In genomic region chr10:25651534-25651933, GRCh38 we compare ENCODE assay signal across 22 cellular contexts.
DNase-seq lines count a peak whose midpoint lies in the region; ATAC-seq, FAIRE-seq and TF ChIP-seq lines count a peak whose summit lies in the region.
"Had no signal": no experiment of that assay in that cellular context is flagged by ENCODE, and none has a peak within 500 bp of the region (broad histone marks: within the 10 kb centered on the region; RNA-seq: fewer than 3 reads in every experiment).

No MANE protein-coding gene starts in this region.

- H4K20me1 ChIP-seq in HepG2 (ENCODE audit: insufficient read depth, low read length) = no peaks in the 10 kb centered on the region

- H2AFZ ChIP-seq in HepG2 (ENCODE audit: low read length) = no peak overlapping the region
- no peak overlapping the region for H2AFZ ChIP-seq in parathyroid adenoma
- H2AFZ ChIP-seq: GM23248 had no signal

- FAIRE-seq in HepG2 (lab: Jason Lieb, UNC) = no peak
- FAIRE-seq: G401.6, GM12891, GM19239, H54, HTR-8/SVneo had no signal

- no TSS peak for BruUV-seq in HepG2 (replicated peaks; lab: Mats Ljungman, UMichigan)

- POLR2A ChIA-PET in HepG2 (lab: Yijun Ruan, JAX) = no interaction called here

- no peaks in the 10 kb centered on the region for H3K79me2 ChIP-seq in HepG2 (ENCODE audit: insufficient read depth, low read length)
- no peaks in the 10 kb centered on the region for H3K79me2 ChIP-seq in parathyroid adenoma

- TF ChIP-seq CTCF in HepG2 (CRISPR knock-in tag; IDR thresholded peaks at IDR 0.05) (no peak), right lobe of liver (IDR thresholded peaks at IDR 0.05) (no peak), choroid plexus epithelial cell (conservative IDR thresholded peaks at IDR 0.05; ENCODE audit: low read depth, low read length) (no peak), parathyroid adenoma (IDR thresholded peaks at IDR 0.05) (no peak), mucosa of descending colon (IDR thresholded peaks at IDR 0.05) (no peak)

- CTCF ChIA-PET in HepG2 (lab: Yijun Ruan, JAX; ENCODE audit: low intra/inter-chr PET ratio, low total read pairs) = no interaction called here

- H3K4me2 ChIP-seq in HepG2 (ENCODE audit: low read depth, low read length) (no peak overlapping the region), parathyroid adenoma (ENCODE audit: low read length) (peak overlapping the region; percentile 14)

- no peak for TF ChIP-seq EP300 in HepG2 (IDR thresholded peaks at IDR 0.05; ENCODE audit: low read depth in 2 of 2, low read length in 2 of 2)
- TF ChIP-seq EP300 in HepG2 (CRISPR knock-in tag; IDR thresholded peaks at IDR 0.05; ENCODE audit: borderline replicate concordance) = no peak

- in situ Hi-C loops in HepG2 (cut with HindIII; ENCODE audit: extremely low pct_ligation_motif_present, low pct_unique_long_range_greater_than_20kb) = no loop called here

- no peak for DNase-seq in HepG2 (ENCODE audit: low spot score)
- DNase-seq in right lobe of liver = no peak
- peak; percentile 7 for DNase-seq in choroid plexus epithelial cell (ENCODE audit: low read depth)
- no peak for DNase-seq in mucosa of descending colon
- DNase-seq in NOMO-1 (lab: John Stamatoyannopoulos, UW; ENCODE audit: unreplicated experiment in 2 of 2) = no peak
- no peak for DNase-seq in H4 (ENCODE audit: low spot score)
- DNase-seq: 8988T; BE2C; CD4-positive, CD25-positive, alpha-beta regulatory T cell; CD8-positive, alpha-beta memory T cell; COR-L47; DMS 273 treated with DMSO at 0.1 percent for 48 hours; DMS53; DND-41; GM23248; HCEC 1CT had no signal

- H3K27me3 ChIP-seq in HepG2 (ENCODE audit: control insufficient read depth in 1 of 2, insufficient read depth in 2 of 2, low read length in 2 of 2) (no peaks in the 10 kb centered on the region), right lobe of liver (no peaks in the 10 kb centered on the region), parathyroid adenoma (ENCODE audit: control insufficient read depth, insufficient read depth, low read length) (no peaks in the 10 kb centered on the region)
- H3K27me3 ChIP-seq: BE2C had no signal

- H3K4me1 ChIP-seq in HepG2 (ENCODE audit: insufficient read depth, low read length) (no peaks in the 10 kb centered on the region), right lobe of liver (no peaks in the 10 kb centered on the region), parathyroid adenoma (peaks cover 9% of the 10 kb centered on the region), mucosa of descending colon (ENCODE audit: low read depth) (no peaks in the 10 kb centered on the region)
- H3K4me1 ChIP-seq: BE2C had no signal

- H3K4me3 ChIP-seq in HepG2 (replicated peaks in 1 of 3; ENCODE audit: insufficient read depth in 1 of 3, low read depth in 2 of 3, low read length in 3 of 3) (no peak overlapping the region), right lobe of liver (no peak overlapping the region), choroid plexus epithelial cell (ENCODE audit: low read depth, low read length) (no peak overlapping the region), parathyroid adenoma (ENCODE audit: low read depth, low read length) (no peak overlapping the region), mucosa of descending colon (no peak overlapping the region)
- H3K4me3 ChIP-seq: GM23248 had no signal

- intact Hi-C loops in HepG2 (cut with micrococcal nuclease; ENCODE audit: unreplicated experiment) = no loop called here
- intact Hi-C loops in right lobe of liver (cut with DNase I) = no loop called here
- intact Hi-C loops in mucosa of descending colon (cut with DNase I, micrococcal nuclease) = no loop called here

- H3K9me3 ChIP-seq in HepG2 (ENCODE audit: low read length) (0 out of 2 replicates have a peak, but pooled peaks cover 4% of the 10 kb centered on the region), right lobe of liver (no peaks in the 10 kb centered on the region), parathyroid adenoma (ENCODE audit: control insufficient read depth, low read length) (no peaks in the 10 kb centered on the region), mucosa of descending colon (no peaks in the 10 kb centered on the region)
- H3K9me3 ChIP-seq: BE2C had no signal

- ATAC-seq in HepG2 = no peak
- ATAC-seq in right lobe of liver = no peak
- ATAC-seq in mucosa of descending colon = no peak

- TF ChIP-seq POLR2A in HepG2 (IDR thresholded peaks at IDR 0.05; ENCODE audit: insufficient read depth in 1 of 2, low read depth in 2 of 2, low read length in 2 of 2) (no peak), right lobe of liver (IDR thresholded peaks at IDR 0.05) (no peak)

- H3K36me3 ChIP-seq in HepG2 (replicated peaks in 1 of 2; ENCODE audit: control insufficient read depth in 1 of 2, insufficient read depth in 2 of 2, low read length in 2 of 2) = no peaks in the 10 kb centered on the region
- no peaks in the 10 kb centered on the region for H3K36me3 ChIP-seq in right lobe of liver
- H3K36me3 ChIP-seq in parathyroid adenoma (ENCODE audit: control insufficient read depth, insufficient read depth, low read length) = no peaks in the 10 kb centered on the region
- H3K36me3 ChIP-seq in mucosa of descending colon (ENCODE audit: low read depth) = no peaks in the 10 kb centered on the region
- H3K36me3 ChIP-seq: BE2C had no signal

- H3K9ac ChIP-seq in HepG2 (ENCODE audit: insufficient read depth, low read depth, low read length) = no peak overlapping the region
- H3K9ac ChIP-seq in parathyroid adenoma = no peak overlapping the region
- H3K9ac ChIP-seq: GM23248 had no signal

- H3K27ac ChIP-seq in HepG2 (ENCODE audit: extremely low read length, insufficient read depth, low read length) (no peak overlapping the region), right lobe of liver (no peak overlapping the region), parathyroid adenoma (peak overlapping the region; percentile 46)
- H3K27ac ChIP-seq: GM23248 had no signal

- WGBS in HepG2 (ENCODE audit: low lambda C conversion rate) = 25% methylated on average over 2 of the region's 2 CpGs
- WGBS in right lobe of liver (ENCODE audit: insufficient coverage, low coverage, low lambda C conversion rate, missing lambda C conversion rate) = 30% methylated on average over 2 of the region's 2 CpGs

- no peak for TF ChIP-seq RAD21 in HepG2 (CRISPR knock-in tag; IDR thresholded peaks at IDR 0.05)

TF ChIP-seq in HepG2, 621 proteins besides CTCF, POLR2A, EP300 and RAD21:
- TF ChIP-seq ZNF335 (CRISPR knock-in tag; IDR thresholded peaks at IDR 0.05) = no peak
- TF ChIP-seq MAFK (conservative IDR thresholded peaks at IDR 0.05 in 1 of 2, IDR thresholded peaks at IDR 0.05 in 1 of 2; ENCODE audit: low read length in 2 of 2) = peak; percentile 28 to 60; a peak in 3 of 4 replicates
TF ChIP-seq in HepG2: peak in this region for 1.
